In genomic region chr1:48082271-48082925, GRCh38 we compare ENCODE assay signal across 23 cellular contexts.
A peak's percentile ranks its signal among the peaks of the same experiment; 100 is the strongest.
DNase-seq lines count a peak whose midpoint lies in the region; ATAC-seq, FAIRE-seq and TF ChIP-seq lines count a peak whose summit lies in the region.
"Had no signal": no experiment of that assay in that cellular context is flagged by ENCODE, and none has a peak within 500 bp of the region (broad histone marks: within the 10 kb centered on the region; RNA-seq: fewer than 3 reads in every experiment).

No MANE protein-coding gene starts in this region.

- H3K27me3 ChIP-seq in endothelial cell of umbilical vein (ENCODE audit: control insufficient read depth in 2 of 2, insufficient read depth in 2 of 2, low read length in 2 of 2): peaks cover 0 to 3% of the 10 kb centered on the region in 2 experiments
- no peaks in the 10 kb centered on the region for H3K27me3 ChIP-seq in transverse colon
- H3K27me3 ChIP-seq: ascending aorta, heart left ventricle, tibial nerve had no signal

- DNase-seq in RCC 7860 (ENCODE audit: low spot score) (peak; percentile 68), endothelial cell of umbilical vein (ENCODE audit: low read depth, low spot score) (peak; percentile 49), nephron progenitor cell (no peak), cerebellar nuclear complex (lab: John Stamatoyannopoulos, UW) (no peak), transverse colon (no peak)
- DNase-seq: activated CD4-positive, CD25-positive, alpha-beta regulatory T cell treated with anti-CD3 and anti-CD28 coated beads, Interleukin-2, amount 50 U/mL, for 72 hours; activated naive CD4-positive, alpha-beta T cell treated with anti-CD3 and anti-CD28 coated beads, Interleukin-2, amount 10 ng/mL, durations not matched to agents 7 days and 5 days; activated T-cell treated with anti-CD3 and anti-CD28 coated beads, Interleukin-2, amount 50 U/mL, for 4 hours; CD8-positive, alpha-beta T cell; effector memory CD4-positive, alpha-beta T cell; H7; heart left ventricle; NCI-H1092; NCI-H2171 treated with DMSO at 0.1 percent for 48 hours; retina; stimulated activated CD4-positive, alpha-beta T cell treated with anti-CD3 and anti-CD28 coated beads, Interleukin-4, amount 100 ng/mL, for 4 hours; stimulated activated naive CD8-positive, alpha-beta T cell treated with anti-CD3 and anti-CD28 coated beads, Interleukin-15, amount 100 ng/mL, for 72 hours had no signal

- H3K27ac Mint-ChIP-seq in nephron progenitor cell: peak overlapping the region; percentile 90
- H3K27ac Mint-ChIP-seq: activated naive CD4-positive, alpha-beta T cell treated with anti-CD3 and anti-CD28 coated beads, Interleukin-2, amount 10 ng/mL, durations not matched to agents 7 days and 5 days; CD8-positive, alpha-beta T cell; stimulated activated naive CD8-positive, alpha-beta T cell treated with anti-CD3 and anti-CD28 coated beads, Interleukin-15, amount 100 ng/mL, for 72 hours had no signal

- no peak overlapping the region for H3K4me2 ChIP-seq in endothelial cell of umbilical vein (ENCODE audit: insufficient read depth, low read length)

- ATAC-seq in HG03159 (IDR thresholded peaks at IDR 0.05; ENCODE audit: unreplicated experiment): no peak
- ATAC-seq: activated T-cell treated with anti-CD3 and anti-CD28 coated beads, Interleukin-2, amount 50 U/mL, for 4 hours; CD8-positive, alpha-beta T cell; heart left ventricle; Panc1; stimulated activated naive CD8-positive, alpha-beta T cell treated with anti-CD3 and anti-CD28 coated beads, Interleukin-15, amount 100 ng/mL, for 72 hours had no signal

- H3K4me3 Mint-ChIP-seq in nephron progenitor cell: peak overlapping the region; percentile 29
- H3K4me3 Mint-ChIP-seq: activated naive CD4-positive, alpha-beta T cell treated with anti-CD3 and anti-CD28 coated beads, Interleukin-2, amount 10 ng/mL, durations not matched to agents 7 days and 5 days; activated T-cell treated with anti-CD3 and anti-CD28 coated beads, Interleukin-2, amount 50 U/mL, for 4 hours; CD8-positive, alpha-beta T cell; stimulated activated naive CD8-positive, alpha-beta T cell treated with anti-CD3 and anti-CD28 coated beads, Interleukin-15, amount 100 ng/mL, for 72 hours had no signal

- H3K4me3 ChIP-seq in HEK293 (ENCODE audit: low read depth, low read length): no peak overlapping the region
- H3K4me3 ChIP-seq in endothelial cell of umbilical vein (replicated peaks in 1 of 3; ENCODE audit: insufficient read depth in 1 of 3, low read depth in 1 of 3, low read length in 3 of 3): no peak overlapping the region
- H3K4me3 ChIP-seq in transverse colon: no peak overlapping the region
- H3K4me3 ChIP-seq: ascending aorta, heart left ventricle, SK-N-MC, tibial nerve had no signal

- CTCF ChIA-PET in HEK293 (lab: Yijun Ruan, JAX): interaction anchor here (4.1 kb wide), 1 partner anchor 11 kb away, joined by 18 read pairs; no protein-coding TSS in a partner anchor
- CTCF ChIA-PET in endothelial cell of umbilical vein (lab: Charles Lee): no interaction called here

- TF ChIP-seq CTCF in HEK293 (tag by site-specific recombination; IDR thresholded peaks at IDR 0.05): no peak
- no peak for TF ChIP-seq CTCF in endothelial cell of umbilical vein (IDR thresholded peaks at IDR 0.05; ENCODE audit: extremely low read depth in 1 of 2, insufficient read depth in 1 of 2, low read depth in 1 of 2, low read length in 2 of 2)
- TF ChIP-seq CTCF in nephron progenitor cell (IDR thresholded peaks at IDR 0.05): no peak
- no peak for TF ChIP-seq CTCF in transverse colon (IDR thresholded peaks at IDR 0.05)

- dilution Hi-C loops in endothelial cell of umbilical vein (cut with MboI; ENCODE audit: extremely low pct_ligation_motif_present, low sequenced_read_pairs): no loop called here

- peaks cover 24% of the 10 kb centered on the region for H3K4me1 ChIP-seq in HEK293 (ENCODE audit: control insufficient read depth, insufficient read depth, low read length)
- peaks cover 5% of the 10 kb centered on the region for H3K4me1 ChIP-seq in endothelial cell of umbilical vein (ENCODE audit: control insufficient read depth, extremely low read depth, insufficient read depth, low read length)
- H3K4me1 ChIP-seq in transverse colon: peaks cover 0 to 31% (median 15%) of the 10 kb centered on the region in 4 donors
- H3K4me1 ChIP-seq: heart left ventricle had no signal

- no peaks in the 10 kb centered on the region for H3K9me3 Mint-ChIP-seq in nephron progenitor cell
- H3K9me3 Mint-ChIP-seq: activated naive CD4-positive, alpha-beta T cell treated with anti-CD3 and anti-CD28 coated beads, Interleukin-2, amount 10 ng/mL, durations not matched to agents 7 days and 5 days; activated T-cell treated with anti-CD3 and anti-CD28 coated beads, Interleukin-2, amount 50 U/mL, for 4 hours; CD8-positive, alpha-beta T cell; stimulated activated naive CD8-positive, alpha-beta T cell treated with anti-CD3 and anti-CD28 coated beads, Interleukin-15, amount 100 ng/mL, for 72 hours had no signal

- no peak overlapping the region for H2AFZ ChIP-seq in endothelial cell of umbilical vein (ENCODE audit: low read depth, low read length)

- BruUV-seq in endothelial cell of umbilical vein (replicated peaks; lab: Mats Ljungman, UMichigan): no TSS peak

- intact Hi-C loops in endothelial cell of umbilical vein (cut with micrococcal nuclease): no loop called here
- intact Hi-C loops in transverse colon (cut with DNase I; ENCODE audit: low total_unique reads): no loop called here

- H3K4me1 Mint-ChIP-seq in nephron progenitor cell: peaks cover 90% of the 10 kb centered on the region
- H3K4me1 Mint-ChIP-seq: activated naive CD4-positive, alpha-beta T cell treated with anti-CD3 and anti-CD28 coated beads, Interleukin-2, amount 10 ng/mL, durations not matched to agents 7 days and 5 days; stimulated activated naive CD8-positive, alpha-beta T cell treated with anti-CD3 and anti-CD28 coated beads, Interleukin-15, amount 100 ng/mL, for 72 hours had no signal

- in situ Hi-C loops in transverse colon (cut with MboI; ENCODE audit: low pct_ligation_motif_present in 1 of 4, low pct_unique_long_range_greater_than_20kb in 1 of 4, low sequenced_read_pairs in 3 of 4): loop anchor here in 1 of 4 donors (25.0 kb wide), 1 partner anchor 430 kb away; no protein-coding TSS in a partner anchor

- TF ChIP-seq POLR2A in endothelial cell of umbilical vein (IDR thresholded peaks at IDR 0.05; ENCODE audit: low read depth, low read length): no peak
- no peak for TF ChIP-seq POLR2A in transverse colon (IDR thresholded peaks at IDR 0.05)

- POLR2A ChIA-PET in HEK293 (lab: Yijun Ruan, JAX) (no interaction called here), endothelial cell of umbilical vein (lab: Charles Lee) (interaction anchor here (0.6 kb wide), 1 partner anchor 1508 kb away, joined by 8 read pairs; no protein-coding TSS in a partner anchor)

- no peaks in the 10 kb centered on the region for H3K36me3 Mint-ChIP-seq in nephron progenitor cell (ENCODE audit: low read depth)
- H3K36me3 Mint-ChIP-seq: activated naive CD4-positive, alpha-beta T cell treated with anti-CD3 and anti-CD28 coated beads, Interleukin-2, amount 10 ng/mL, durations not matched to agents 7 days and 5 days; CD8-positive, alpha-beta T cell had no signal

- no peaks in the 10 kb centered on the region for H4K20me1 ChIP-seq in endothelial cell of umbilical vein (replicated peaks; ENCODE audit: control insufficient read depth, extremely low read depth, insufficient read depth, low read length)

- peaks cover 17% of the 10 kb centered on the region for H3K27me3 Mint-ChIP-seq in nephron progenitor cell (ENCODE audit: low read depth, poor library complexity)

- FAIRE-seq in RCC 7860 (lab: Jason Lieb, UNC) (peak; percentile 82), endothelial cell of umbilical vein (lab: Jason Lieb, UNC) (peak; percentile 44)

- 65 to 66% methylated on average over 6 of the region's 6 CpGs for WGBS in transverse colon (ENCODE audit: low coverage in 1 of 2), 2 donors

- no peaks in the 10 kb centered on the region for H3K9me1 ChIP-seq in endothelial cell of umbilical vein (replicated peaks; ENCODE audit: control insufficient read depth, extremely low read depth, insufficient read depth, low read length)

- TF ChIP-seq EP300 in transverse colon (IDR thresholded peaks at IDR 0.05; ENCODE audit: low read depth): no peak

- H3K27ac ChIP-seq in HEK293 (ENCODE audit: extremely low read depth, low read depth, low read length) (peak overlapping the region; percentile 67), endothelial cell of umbilical vein (ENCODE audit: insufficient read depth, low read depth, low read length) (no peak overlapping the region), transverse colon (no peak overlapping the region)
- H3K27ac ChIP-seq: ascending aorta, heart left ventricle, SK-N-MC, tibial nerve had no signal

- no peak overlapping the region for H3K9ac ChIP-seq in endothelial cell of umbilical vein (replicated peaks; ENCODE audit: extremely low read depth, insufficient read depth, low read length)

- H3K79me2 ChIP-seq in endothelial cell of umbilical vein (ENCODE audit: control insufficient read depth, insufficient read depth, low read length): no peaks in the 10 kb centered on the region

- H3K36me3 ChIP-seq in HEK293 (ENCODE audit: control insufficient read depth in 2 of 2, insufficient read depth in 1 of 2, low read length in 2 of 2) (no peaks in the 10 kb centered on the region), endothelial cell of umbilical vein (ENCODE audit: control insufficient read depth in 2 of 2, extremely low read depth in 1 of 2, insufficient read depth in 2 of 2, low read length in 2 of 2) (no peaks in the 10 kb centered on the region), transverse colon (no peaks in the 10 kb centered on the region)
- H3K36me3 ChIP-seq: ascending aorta, heart left ventricle, tibial nerve had no signal

- H3K9me3 ChIP-seq in HEK293 (ENCODE audit: control insufficient read depth, insufficient read depth, low read depth, low read length): no peaks in the 10 kb centered on the region
- no peaks in the 10 kb centered on the region for H3K9me3 ChIP-seq in endothelial cell of umbilical vein (replicated peaks; ENCODE audit: control insufficient read depth, insufficient read depth, low read length)
- H3K9me3 ChIP-seq in transverse colon: no peaks in the 10 kb centered on the region
- H3K9me3 ChIP-seq: ascending aorta, heart left ventricle, tibial nerve had no signal

TF ChIP-seq in HEK293, 187 proteins besides CTCF, POLR2A, EP300 and RAD21 (continues in another document):
- TF ChIP-seq ZNF776 (tag by site-specific recombination; IDR thresholded peaks at IDR 0.05; ENCODE audit: borderline replicate concordance): no peak
- no peak for TF ChIP-seq KLF16 (tag by site-specific recombination; IDR thresholded peaks at IDR 0.05)

TF ChIP-seq in endothelial cell of umbilical vein, 7 proteins besides CTCF, POLR2A, EP300 and RAD21 (continues in another document):
- no peak for TF ChIP-seq JUN (IDR thresholded peaks at IDR 0.05; ENCODE audit: borderline replicate concordance, insufficient read depth, insufficient read length, low read depth)
- TF ChIP-seq, protein P1, sequence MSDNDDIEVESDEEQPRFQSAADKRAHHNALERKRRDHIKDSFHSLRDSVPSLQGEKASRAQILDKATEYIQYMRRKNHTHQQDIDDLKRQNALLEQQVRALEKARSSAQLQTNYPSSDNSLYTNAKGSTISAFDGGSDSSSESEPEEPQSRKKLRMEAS (IDR thresholded peaks at IDR 0.05; ENCODE audit: insufficient read depth, insufficient read length): no peak
- TF ChIP-seq MYC (IDR thresholded peaks at IDR 0.05; ENCODE audit: low read depth, low read length): no peak
- TF ChIP-seq POLR2AphosphoS5 (IDR thresholded peaks at IDR 0.05; ENCODE audit: insufficient read depth, low read depth, low read length): no peak

Comparison
In these comparisons a context has a peak if more than half of its experiments do, and no peak if none do; other contexts are left out.
1. DNase-seq: peak in RCC 7860 (single experiment) and endothelial cell of umbilical vein (single experiment); none in nephron progenitor cell (single experiment), cerebellar nuclear complex (0 of 2) and transverse colon (single experiment).